Comparison of ENCODE assay signal across 8 cellular contexts in genomic region chr15:68818671-68819450, GRCh38.
DNase-seq lines count a peak whose midpoint lies in the region; ATAC-seq and TF ChIP-seq lines count a peak whose summit lies in the region.

No MANE protein-coding gene starts in this region.

- peak overlapping the region; percentile 74 for H3K9ac ChIP-seq in endocrine pancreas (ENCODE audit: control insufficient read depth, insufficient read depth, low read length)

- peak; percentile 28 for TF ChIP-seq POLR2A in GM10847 (IDR thresholded peaks at IDR 0.05; ENCODE audit: extremely low read depth, insufficient read length)

- peak overlapping the region; percentile 82 for H3K4me3 ChIP-seq in endocrine pancreas (ENCODE audit: control insufficient read depth, insufficient read depth, low read length)

- H3K4me1 ChIP-seq in endocrine pancreas (ENCODE audit: control insufficient read depth, insufficient read depth, low read length): peaks cover 17% of the 10 kb centered on the region

- no peaks in the 10 kb centered on the region for H3K9me3 ChIP-seq in endocrine pancreas (ENCODE audit: control insufficient read depth, low read length)

- DNase-seq in NCI-H1092 (lab: John Stamatoyannopoulos, UW) (peak; percentile 21), memory B cell (ENCODE audit: low spot score in 2 of 2) (peak; percentile 30 to 47)
- peak; percentile 17 for DNase-seq in activated CD4-positive, alpha-beta T cell treated with anti-CD3 and anti-CD28 coated beads, Interleukin-2, amount 50 U/mL, for 1 hour
- peak; percentile 62 for DNase-seq in stimulated activated naive CD8-positive, alpha-beta T cell treated with anti-CD3 and anti-CD28 coated beads, Interleukin-15, Interleukin-2, amounts not matched to agents 100 U/mL and 50 U/mL, for 24 hours

- peaks cover 30% of the 10 kb centered on the region for H3K4me1 Mint-ChIP-seq in memory B cell

- ATAC-seq in memory B cell (ENCODE audit: low read depth) (no peak), HG03439 (IDR thresholded peaks at IDR 0.05; ENCODE audit: unreplicated experiment) (no peak), GM21619 (IDR thresholded peaks at IDR 0.05; ENCODE audit: unreplicated experiment) (no peak)
- ATAC-seq in stimulated activated naive CD8-positive, alpha-beta T cell treated with anti-CD3 and anti-CD28 coated beads, Interleukin-15, Interleukin-2, amounts not matched to agents 100 U/mL and 50 U/mL, for 24 hours: no peak

- peak overlapping the region; percentile 94 for H3K27ac Mint-ChIP-seq in memory B cell

- H3K9me3 Mint-ChIP-seq in memory B cell: no peaks in the 10 kb centered on the region

- H3K27me3 ChIP-seq in endocrine pancreas (ENCODE audit: control insufficient read depth, insufficient read depth, low read length): no peaks in the 10 kb centered on the region

- H3K27me3 Mint-ChIP-seq in memory B cell: no peaks in the 10 kb centered on the region

- H3K36me3 Mint-ChIP-seq in memory B cell: peaks cover 1% of the 10 kb centered on the region

- H3K36me3 ChIP-seq in endocrine pancreas (ENCODE audit: control insufficient read depth, insufficient read depth, low read length): no peaks in the 10 kb centered on the region

- H3K4me3 Mint-ChIP-seq in memory B cell: peak overlapping the region; percentile 100
